ENCODE assay signal across 22 cellular contexts in genomic region chr19:12884202-12884601, GRCh38. TPM values are rescaled to one million over a fixed set of nuclear protein-coding genes. Genes with fewer than 3 reads are reported as not detected.
A peak's percentile ranks its signal among the peaks of the same experiment; 100 is the strongest.
DNase-seq lines count a peak whose midpoint lies in the region; ATAC-seq and TF ChIP-seq lines count a peak whose summit lies in the region.
"Had no signal": no experiment of that assay in that cellular context is flagged by ENCODE, and none has a peak within 500 bp of the region (broad histone marks: within the 10 kb centered on the region; RNA-seq: fewer than 3 reads in every experiment).

No MANE protein-coding gene starts in this region.

- no peaks in the 10 kb centered on the region for H3K4me1 ChIP-seq in colonic mucosa
- H3K4me1 ChIP-seq in mucosa of descending colon (ENCODE audit: low read depth) = peaks cover 18% of the 10 kb centered on the region
- H3K4me1 ChIP-seq: SJCRH30 had no signal

- H3K9me3 Mint-ChIP-seq in CD4-positive, alpha-beta T cell = no peaks in the 10 kb centered on the region
- no peaks in the 10 kb centered on the region for H3K9me3 Mint-ChIP-seq in activated T-helper 1 cell treated with anti-CD3 and anti-CD28 coated beads, Interleukin-12 subunit alpha, Interleukin-12 subunit beta, Interleukin-2, Interleukin-4 antibody, amounts not matched to agents 30 ng/mL and 10 ng/mL and 1 ng/mL, durations not matched to agents 14 hours and 24 hours and 36 hours
- peaks cover 1% of the 10 kb centered on the region for H3K9me3 Mint-ChIP-seq in memory B cell

- intact Hi-C loops in CD4-positive, alpha-beta T cell (cut with DNase I, micrococcal nuclease) = no loop called here
- intact Hi-C loops in activated T-helper 1 cell treated with anti-CD3 and anti-CD28 coated beads, Interleukin-12 subunit alpha, Interleukin-12 subunit beta, Interleukin-2, Interleukin-4 antibody, amounts not matched to agents 30 ng/mL and 10 ng/mL and 1 ng/mL, durations not matched to agents 14 hours and 24 hours and 36 hours (cut with micrococcal nuclease) = loop anchor here (5.0 kb wide), 1 partner anchor 77 kb away; the partner anchor contains the start of gene RNASEH2A
- intact Hi-C loops in Right ventricle myocardium inferior (cut with DNase I) (no loop called here), colonic mucosa (cut with DNase I) (no loop called here), mucosa of descending colon (cut with DNase I, micrococcal nuclease) (loop anchor here in 1 of 2 donors (10.0 kb wide), 1 partner anchor 61 kb away; the partner anchor contains the start of gene RAD23A)

- no peak for TF ChIP-seq CTCF in 22Rv1 (IDR thresholded peaks at IDR 0.05)
- no peak for TF ChIP-seq CTCF in CD4-positive, alpha-beta T cell (IDR thresholded peaks at IDR 0.05)
- no peak for TF ChIP-seq CTCF in colonic mucosa (IDR thresholded peaks at IDR 0.05)
- TF ChIP-seq CTCF in mucosa of descending colon (IDR thresholded peaks at IDR 0.05) = no peak

- peaks cover 30% of the 10 kb centered on the region for H3K4me1 Mint-ChIP-seq in CD4-positive, alpha-beta T cell (ENCODE audit: low read depth)
- H3K4me1 Mint-ChIP-seq in activated T-helper 1 cell treated with anti-CD3 and anti-CD28 coated beads, Interleukin-12 subunit alpha, Interleukin-12 subunit beta, Interleukin-2, Interleukin-4 antibody, amounts not matched to agents 30 ng/mL and 10 ng/mL and 1 ng/mL, durations not matched to agents 14 hours and 24 hours and 36 hours (ENCODE audit: low read depth) = peaks cover 22% of the 10 kb centered on the region
- peaks cover 10% of the 10 kb centered on the region for H3K4me1 Mint-ChIP-seq in memory B cell

- H3K4me3 ChIP-seq in colonic mucosa (no peak overlapping the region), mucosa of descending colon (no peak overlapping the region)
- H3K4me3 ChIP-seq: SJCRH30 had no signal

- no peak for ATAC-seq in CD4-positive, alpha-beta T cell (ENCODE audit: poor library complexity)
- no peak for ATAC-seq in memory B cell (ENCODE audit: low read depth)
- ATAC-seq in Right ventricle myocardium inferior = no peak
- no peak for ATAC-seq in mucosa of descending colon
- ATAC-seq: left ventricle myocardium superior had no signal

- POLR2A ChIA-PET in CD4-positive, alpha-beta T cell (lab: Charles Lee) = interaction anchor here (1.4 to 2.4 kb wide), 4 partner anchors 11 to 88 kb away, joined by 3 to 17 read pairs (median 8); partner anchors contain the start of gene FARSA

- CTCF ChIA-PET in CD4-positive, alpha-beta T cell (lab: Charles Lee) = interaction anchor here (2.8 kb wide), 1 partner anchor 81 kb away, joined by 14 read pairs; no protein-coding TSS in a partner anchor

- H3K36me3 Mint-ChIP-seq in CD4-positive, alpha-beta T cell (ENCODE audit: low read depth) = no peaks in the 10 kb centered on the region
- H3K36me3 Mint-ChIP-seq in activated T-helper 1 cell treated with anti-CD3 and anti-CD28 coated beads, Interleukin-12 subunit alpha, Interleukin-12 subunit beta, Interleukin-2, Interleukin-4 antibody, amounts not matched to agents 30 ng/mL and 10 ng/mL and 1 ng/mL, durations not matched to agents 14 hours and 24 hours and 36 hours (ENCODE audit: low read depth) = peaks cover 2% of the 10 kb centered on the region
- no peaks in the 10 kb centered on the region for H3K36me3 Mint-ChIP-seq in memory B cell

- DNase-seq in CD4-positive, alpha-beta T cell = no peak
- DNase-seq in activated T-helper 1 cell treated with anti-CD3 and anti-CD28 coated beads, Interleukin-12 subunit alpha, Interleukin-12 subunit beta, Interleukin-2, Interleukin-4 antibody, amounts not matched to agents 30 ng/mL and 10 ng/mL and 1 ng/mL, durations not matched to agents 14 hours and 24 hours and 36 hours (ENCODE audit: low spot score) = no peak
- DNase-seq in memory B cell (ENCODE audit: low spot score in 2 of 2) (no peak), Right ventricle myocardium inferior (ENCODE audit: missing footprints) (no peak), DMS114 treated with DMSO at 0.1 percent for 48 hours (lab: John Stamatoyannopoulos, UW; ENCODE audit: unreplicated experiment) (no peak), colonic mucosa (no peak), mucosa of descending colon (no peak)
- DNase-seq: activated CD4-positive, CD25-positive, alpha-beta regulatory T cell treated with anti-CD3 and anti-CD28 coated beads, Interleukin-2, amount 50 U/mL, for 72 hours; activated T-cell treated with anti-CD3 and anti-CD28 coated beads for 4 hours; Calu3; left ventricle myocardium superior; NCI-H1417; NCI-H526 treated with DMSO at 0.1 percent for 48 hours; SJCRH30; stimulated activated CD4-positive, alpha-beta T cell treated with anti-CD3 and anti-CD28 coated beads, Interleukin-4, amount 100 ng/mL, for 24 hours; T1000 had no signal

- H3K4me3 Mint-ChIP-seq in CD4-positive, alpha-beta T cell = peak overlapping the region; percentile 87
- H3K4me3 Mint-ChIP-seq in activated T-helper 1 cell treated with anti-CD3 and anti-CD28 coated beads, Interleukin-12 subunit alpha, Interleukin-12 subunit beta, Interleukin-2, Interleukin-4 antibody, amounts not matched to agents 30 ng/mL and 10 ng/mL and 1 ng/mL, durations not matched to agents 14 hours and 24 hours and 36 hours = peak overlapping the region; percentile 89
- H3K4me3 Mint-ChIP-seq in memory B cell = peak overlapping the region; percentile 21

- no peaks in the 10 kb centered on the region for H3K27me3 Mint-ChIP-seq in CD4-positive, alpha-beta T cell
- no peaks in the 10 kb centered on the region for H3K27me3 Mint-ChIP-seq in activated T-helper 1 cell treated with anti-CD3 and anti-CD28 coated beads, Interleukin-12 subunit alpha, Interleukin-12 subunit beta, Interleukin-2, Interleukin-4 antibody, amounts not matched to agents 30 ng/mL and 10 ng/mL and 1 ng/mL, durations not matched to agents 14 hours and 24 hours and 36 hours (ENCODE audit: insufficient read depth)
- no peaks in the 10 kb centered on the region for H3K27me3 Mint-ChIP-seq in memory B cell

- no peak overlapping the region for H3K9ac ChIP-seq in colonic mucosa (ENCODE audit: low read depth in 2 of 2, low read length in 2 of 2)

- H3K36me3 ChIP-seq in colonic mucosa (no peaks in the 10 kb centered on the region), mucosa of descending colon (ENCODE audit: low read depth) (no peaks in the 10 kb centered on the region)
- H3K36me3 ChIP-seq: adrenal gland, SJCRH30 had no signal

- peaks cover 10% of the 10 kb centered on the region for H3K9me3 ChIP-seq in CD4-positive, alpha-beta T cell (ENCODE audit: control insufficient read depth, low read length)
- H3K9me3 ChIP-seq in colonic mucosa (no peaks in the 10 kb centered on the region), mucosa of descending colon (peaks cover 8% of the 10 kb centered on the region)
- H3K9me3 ChIP-seq: adrenal gland, SJCRH30 had no signal

- peak overlapping the region; percentile 67; the same call in 1 of the 2 replicates for H3K27ac ChIP-seq in 22Rv1
- no peak overlapping the region for H3K27ac ChIP-seq in CD4-positive, alpha-beta T cell (ENCODE audit: low read depth, low read length)
- H3K27ac ChIP-seq in colonic mucosa = no peak overlapping the region
- H3K27ac ChIP-seq: esophagus muscularis mucosa, SJCRH30 had no signal

- H3K27ac Mint-ChIP-seq in CD4-positive, alpha-beta T cell = peak overlapping the region; percentile 49
- no peak overlapping the region for H3K27ac Mint-ChIP-seq in activated T-helper 1 cell treated with anti-CD3 and anti-CD28 coated beads, Interleukin-12 subunit alpha, Interleukin-12 subunit beta, Interleukin-2, Interleukin-4 antibody, amounts not matched to agents 30 ng/mL and 10 ng/mL and 1 ng/mL, durations not matched to agents 14 hours and 24 hours and 36 hours
- H3K27ac Mint-ChIP-seq in memory B cell = no peak overlapping the region

- H3K27me3 ChIP-seq in CD4-positive, alpha-beta T cell (ENCODE audit: control insufficient read depth, insufficient read depth, low read length) = no peaks in the 10 kb centered on the region
- H3K27me3 ChIP-seq in colonic mucosa = no peaks in the 10 kb centered on the region
- H3K27me3 ChIP-seq: SJCRH30 had no signal

RNA-seq across cellular contexts. Expression of gene KLF1, which starts 2.8 kb away (rescaled TPM):
- total RNA-seq in CD4-positive, alpha-beta T cell = not detected
- total RNA-seq in activated T-helper 1 cell treated with anti-CD3 and anti-CD28 coated beads, Interleukin-12 subunit alpha, Interleukin-12 subunit beta, Interleukin-2, Interleukin-4 antibody, amounts not matched to agents 30 ng/mL and 10 ng/mL and 1 ng/mL, durations not matched to agents 14 hours and 24 hours and 36 hours = 0.80 and 1.3 TPM in 2 replicates
- total RNA-seq in Right ventricle myocardium inferior (not detected), colonic mucosa (under 1 TPM in 1 of 2 donors, not detected in 1; 0.25 TPM), mucosa of descending colon (not detected)
- total RNA-seq: Calu3, esophagus muscularis mucosa, glomerular endothelial cell, left ventricle myocardium superior had no signal

RNA-seq across cellular contexts. Expression of gene DNASE2, which starts 3.0 kb away (rescaled TPM):
- total RNA-seq in CD4-positive, alpha-beta T cell = 10 to 100 TPM; 10.4 to 11.1 TPM
- 22.9 and 23.7 TPM in 2 replicates for total RNA-seq in activated T-helper 1 cell treated with anti-CD3 and anti-CD28 coated beads, Interleukin-12 subunit alpha, Interleukin-12 subunit beta, Interleukin-2, Interleukin-4 antibody, amounts not matched to agents 30 ng/mL and 10 ng/mL and 1 ng/mL, durations not matched to agents 14 hours and 24 hours and 36 hours
- 18.8 TPM for total RNA-seq in Right ventricle myocardium inferior
- total RNA-seq in colonic mucosa = 10 to 100 TPM; 29.0 to 33.5 TPM
- total RNA-seq in mucosa of descending colon = 10 to 100 TPM; 22.8 to 31.8 (median 30.3) TPM

RNA-seq across cellular contexts. Expression of gene GCDH, which starts 6.8 kb away (rescaled TPM):
- 10 to 100 TPM; 39.2 to 42.1 TPM for total RNA-seq in CD4-positive, alpha-beta T cell
- 65.9 and 68.8 TPM in 2 replicates for total RNA-seq in activated T-helper 1 cell treated with anti-CD3 and anti-CD28 coated beads, Interleukin-12 subunit alpha, Interleukin-12 subunit beta, Interleukin-2, Interleukin-4 antibody, amounts not matched to agents 30 ng/mL and 10 ng/mL and 1 ng/mL, durations not matched to agents 14 hours and 24 hours and 36 hours
- total RNA-seq in Right ventricle myocardium inferior (33.4 TPM), colonic mucosa (10 to 100 TPM; 21.1 to 39.2 TPM), mucosa of descending colon (10 to 100 TPM; 24.2 to 27.2 (median 24.7) TPM)

RNA-seq across cellular contexts. Expression of gene SYCE2, which starts 34.9 kb away (rescaled TPM):
- 1 to 10 TPM; 2.1 to 3.5 TPM for total RNA-seq in CD4-positive, alpha-beta T cell
- 1.9 and 4.1 TPM in 2 replicates for total RNA-seq in activated T-helper 1 cell treated with anti-CD3 and anti-CD28 coated beads, Interleukin-12 subunit alpha, Interleukin-12 subunit beta, Interleukin-2, Interleukin-4 antibody, amounts not matched to agents 30 ng/mL and 10 ng/mL and 1 ng/mL, durations not matched to agents 14 hours and 24 hours and 36 hours
- total RNA-seq in Right ventricle myocardium inferior (not detected), colonic mucosa (under 1 TPM in 1 of 2 donors, not detected in 1; 0.32 TPM), mucosa of descending colon (1 to 10 TPM in 1 of 3 donors, not detected in 2; 1.2 TPM)
- total RNA-seq: Calu3, cardiac septum, left ventricle myocardium superior, skeletal muscle tissue had no signal

RNA-seq across cellular contexts. Expression of gene MAST1, which starts 45.9 kb away (rescaled TPM):
- under 1 TPM; 0.22 to 0.60 TPM for total RNA-seq in CD4-positive, alpha-beta T cell
- 1.4 and 1.7 TPM in 2 replicates for total RNA-seq in activated T-helper 1 cell treated with anti-CD3 and anti-CD28 coated beads, Interleukin-12 subunit alpha, Interleukin-12 subunit beta, Interleukin-2, Interleukin-4 antibody, amounts not matched to agents 30 ng/mL and 10 ng/mL and 1 ng/mL, durations not matched to agents 14 hours and 24 hours and 36 hours
- total RNA-seq in Right ventricle myocardium inferior (0.22 TPM), colonic mucosa (1 to 10 TPM in 1 of 2 donors, under 1 TPM in 1; 0.42 to 1.4 TPM), mucosa of descending colon (1 to 10 TPM in 2 of 3 donors, under 1 TPM in 1; 0.69 to 4.1 (median 1.2) TPM)
- total RNA-seq: skeletal muscle tissue had no signal

Comparison
In these comparisons a context has a peak if more than half of its experiments do, and no peak if none do; other contexts are left out.
1. H3K4me3 Mint-ChIP-seq: peak in every context shown above with its lines; median percentile 89 in activated T-helper 1 cell treated with anti-CD3 and anti-CD28 coated beads, Interleukin-12 subunit alpha, Interleukin-12 subunit beta, Interleukin-2, Interleukin-4 antibody, amounts not matched to agents 30 ng/mL and 10 ng/mL and 1 ng/mL, durations not matched to agents 14 hours and 24 hours and 36 hours; 87 in CD4-positive, alpha-beta T cell; 21 in memory B cell.